In genomic region chr9:97408562-97408961, GRCh38 we compare ENCODE assay signal across 9 cellular contexts.
"Had no signal": no experiment of that assay in that cellular context is flagged by ENCODE, and none has a peak within 500 bp of the region (broad histone marks: within the 10 kb centered on the region; RNA-seq: fewer than 3 reads in every experiment).

No MANE protein-coding gene starts in this region.

- ATAC-seq: GM23338, HCT116 had no signal

- H3K27ac Mint-ChIP-seq: GM23338, H9, HFFc6 had no signal

- H3K27ac ChIP-seq: GM23248 had no signal

- DNase-seq: GM23248, GOT3, H7, H9, HCEC 1CT, HFFc6 had no signal

- H3K4me3 ChIP-seq: GM23248, GM23338, HAP-1 had no signal

- H3K36me3 ChIP-seq: HAP-1 had no signal

- H3K4me3 Mint-ChIP-seq: GM23338, H9, HFFc6 had no signal
